Comparison of ENCODE assay signal across 1 cellular context in the genomic region with DNA sequence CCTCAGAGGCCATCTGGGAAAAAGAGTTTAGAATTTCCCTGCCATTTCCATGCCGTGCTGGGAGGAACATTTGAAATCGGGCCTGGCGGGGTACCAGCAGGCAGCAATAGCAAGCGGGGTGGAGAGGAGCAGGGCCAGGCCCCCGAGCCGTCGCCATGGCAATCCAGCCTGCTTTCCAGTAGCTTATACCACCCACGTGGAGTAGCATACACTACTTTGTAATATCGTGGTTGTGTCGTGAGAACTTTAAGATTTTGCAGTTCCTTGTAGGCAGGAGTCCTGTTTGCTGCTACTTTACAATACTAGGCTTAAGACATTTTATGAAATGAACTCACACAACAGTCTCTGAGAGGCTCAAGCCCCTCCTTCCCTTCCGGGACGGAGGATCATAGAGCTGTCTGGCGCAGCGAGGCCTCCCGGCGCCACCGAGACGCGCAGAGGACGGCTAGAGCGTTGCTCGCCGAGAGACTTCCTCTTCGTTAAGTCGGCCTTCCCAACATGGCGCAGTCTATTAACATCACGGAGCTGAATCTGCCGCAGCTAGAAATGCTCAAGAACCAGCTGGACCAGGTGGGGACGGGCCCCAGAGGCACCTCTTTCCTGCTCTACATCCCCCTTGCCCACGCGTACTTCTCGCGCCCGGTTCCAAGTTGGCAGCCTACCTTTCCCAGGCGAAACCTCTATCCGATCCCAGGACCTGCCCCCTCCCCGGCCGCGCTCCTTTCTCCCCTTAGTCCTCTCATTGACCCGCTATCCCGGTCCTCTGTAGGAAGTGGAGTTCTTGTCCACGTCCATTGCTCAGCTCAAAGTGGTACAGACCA.
TF ChIP-seq lines count a peak whose summit lies in the region.

A gene (plus strand): TSS at position 473 of the 821 bp plus-strand sequence. CDS start 26 bp downstream, at position 499.

TF ChIP-seq in IMR-90, 13 proteins besides CTCF, POLR2A, EP300 and RAD21 (continued from another document):
- TF ChIP-seq, protein P1, sequence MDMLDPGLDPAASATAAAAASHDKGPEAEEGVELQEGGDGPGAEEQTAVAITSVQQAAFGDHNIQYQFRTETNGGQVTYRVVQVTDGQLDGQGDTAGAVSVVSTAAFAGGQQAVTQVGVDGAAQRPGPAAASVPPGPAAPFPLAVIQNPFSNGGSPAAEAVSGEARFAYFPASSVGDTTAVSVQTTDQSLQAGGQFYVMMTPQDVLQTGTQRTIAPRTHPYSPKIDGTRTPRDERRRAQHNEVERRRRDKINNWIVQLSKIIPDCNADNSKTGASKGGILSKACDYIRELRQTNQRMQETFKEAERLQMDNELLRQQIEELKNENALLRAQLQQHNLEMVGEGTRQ (IDR thresholded peaks at IDR 0.05; ENCODE audit: low read depth, low read length): 0 out of 2 replicates have a peak, but pooled peaks have one; percentile 14
- TF ChIP-seq MXI1 (IDR thresholded peaks at IDR 0.05; ENCODE audit: borderline replicate concordance, low read depth, low read length): peak; percentile 93
